1 cellular context compared by ENCODE assay signal in genomic region chr3:42032693-42033349, GRCh38.
TF ChIP-seq lines count a peak whose summit lies in the region.

No MANE protein-coding gene starts in this region.

TF ChIP-seq in HepG2, 621 proteins besides CTCF, POLR2A, EP300 and RAD21 (continued from another document and continues in another):
- TF ChIP-seq ZBED4 (CRISPR knock-in tag; IDR thresholded peaks at IDR 0.05; ENCODE audit: borderline replicate concordance): peak; percentile 8; the same call in 1 of the 2 replicates
- TF ChIP-seq JUN (CRISPR knock-in tag; IDR thresholded peaks at IDR 0.05): no peak
- TF ChIP-seq ZNF30 (CRISPR knock-in tag; IDR thresholded peaks at IDR 0.05): no peak
- no peak for TF ChIP-seq HDAC6 (IDR thresholded peaks at IDR 0.05; ENCODE audit: low read depth, low read length)
- peak; percentile 26; the same call in 1 of the 2 replicates for TF ChIP-seq ZBTB21 (CRISPR knock-in tag; IDR thresholded peaks at IDR 0.05)
- TF ChIP-seq NKX3-1 (CRISPR knock-in tag; IDR thresholded peaks at IDR 0.05): no peak
- TF ChIP-seq SRSF1 (optimal IDR thresholded peaks at IDR 0.05; ENCODE audit: low read depth, low read length): no peak
- TF ChIP-seq ZNF460 (CRISPR knock-in tag; IDR thresholded peaks at IDR 0.05; ENCODE audit: borderline replicate concordance): no peak; the same call in 1 of the 2 replicates
- peak; percentile 82; the same call in 1 of the 2 replicates for TF ChIP-seq ZNF614 (CRISPR knock-in tag; IDR thresholded peaks at IDR 0.05; ENCODE audit: borderline replicate concordance)
- TF ChIP-seq ZBTB49 (CRISPR knock-in tag; IDR thresholded peaks at IDR 0.05; ENCODE audit: borderline replicate concordance): no peak
- TF ChIP-seq ZFP90 (CRISPR knock-in tag; IDR thresholded peaks at IDR 0.05; ENCODE audit: borderline replicate concordance): no peak
- TF ChIP-seq ATF7-NPFF (CRISPR knock-in tag; IDR thresholded peaks at IDR 0.05; ENCODE audit: low read depth): no peak
- no peak for TF ChIP-seq MBNL3 (CRISPR knock-in tag; conservative IDR thresholded peaks at IDR 0.05)
- TF ChIP-seq RXRB (CRISPR knock-in tag; IDR thresholded peaks at IDR 0.05; ENCODE audit: borderline replicate concordance): peak; percentile 89
- TF ChIP-seq ZNF788 (CRISPR knock-in tag; IDR thresholded peaks at IDR 0.05; ENCODE audit: borderline replicate concordance): peak; percentile 81; the same call in 1 of the 2 replicates
- no peak for TF ChIP-seq DMTF1 (CRISPR knock-in tag; IDR thresholded peaks at IDR 0.05)
- TF ChIP-seq DNMT3B (CRISPR knock-in tag; conservative IDR thresholded peaks at IDR 0.05): no peak
- TF ChIP-seq SRF (IDR thresholded peaks at IDR 0.05; ENCODE audit: low read depth, low read length): no peak
- TF ChIP-seq PCBP1 (IDR thresholded peaks at IDR 0.05; ENCODE audit: borderline replicate concordance, low read depth, low read length): no peak
- TF ChIP-seq KDM5A (IDR thresholded peaks at IDR 0.05; ENCODE audit: borderline replicate concordance, low read length): no peak
- peak; percentile 54 for TF ChIP-seq ELF1 (CRISPR knock-in tag; IDR thresholded peaks at IDR 0.05)
- peak; percentile 64; the same call in 1 of the 2 replicates for TF ChIP-seq NFKBIZ (CRISPR knock-in tag; IDR thresholded peaks at IDR 0.05)
- no peak for TF ChIP-seq CENPBD1 (CRISPR knock-in tag; IDR thresholded peaks at IDR 0.05; ENCODE audit: borderline replicate concordance, low read depth)
- TF ChIP-seq ZBTB38 (CRISPR knock-in tag; IDR thresholded peaks at IDR 0.05): no peak; the same call in 1 of the 2 replicates
- no peak for TF ChIP-seq SP2 (CRISPR knock-in tag; IDR thresholded peaks at IDR 0.05)
- TF ChIP-seq NCOA1 (CRISPR knock-in tag; IDR thresholded peaks at IDR 0.05): no peak
- TF ChIP-seq CBX1 (IDR thresholded peaks at IDR 0.05; ENCODE audit: low read depth): no peak
- peak; percentile 42; the same call in 1 of the 2 replicates for TF ChIP-seq ARID3A (IDR thresholded peaks at IDR 0.05; ENCODE audit: low read depth, low read length)
- TF ChIP-seq PPARG (CRISPR knock-in tag; conservative IDR thresholded peaks at IDR 0.05): peak; percentile 55; the same call in 1 of the 2 replicates
- TF ChIP-seq MYC (CRISPR knock-in tag; IDR thresholded peaks at IDR 0.05; ENCODE audit: borderline replicate concordance): peak; percentile 79; the same call in 1 of the 2 replicates
- peak; percentile 68; the same call in 2 of the 3 replicates for TF ChIP-seq MXI1 (IDR thresholded peaks at IDR 0.05; ENCODE audit: borderline replicate concordance, low read depth, low read length)
- TF ChIP-seq ZXDC (CRISPR knock-in tag; IDR thresholded peaks at IDR 0.05): no peak
- TF ChIP-seq ETV5 (CRISPR knock-in tag; IDR thresholded peaks at IDR 0.05; ENCODE audit: borderline replicate concordance): peak; percentile 43; the same call in 1 of the 2 replicates
- no peak for TF ChIP-seq ZHX2 (IDR thresholded peaks at IDR 0.05; ENCODE audit: low read depth)
- TF ChIP-seq ZHX2 (CRISPR knock-in tag; IDR thresholded peaks at IDR 0.05; ENCODE audit: borderline replicate concordance): no peak; the same call in 1 of the 2 replicates
- no peak for TF ChIP-seq ARNT (IDR thresholded peaks at IDR 0.05)
- no peak for TF ChIP-seq PBX2 (CRISPR knock-in tag; IDR thresholded peaks at IDR 0.05)
- TF ChIP-seq DR1 (CRISPR knock-in tag; IDR thresholded peaks at IDR 0.05): no peak
- TF ChIP-seq EEA1 (CRISPR knock-in tag; IDR thresholded peaks at IDR 0.05; ENCODE audit: borderline replicate concordance): no peak
- TF ChIP-seq HDAC1 (CRISPR knock-in tag; IDR thresholded peaks at IDR 0.05): peak; percentile 71; the same call in 1 of the 2 replicates
- no peak for TF ChIP-seq CHD2 (IDR thresholded peaks at IDR 0.05; ENCODE audit: low read depth, low read length)
- no peak for TF ChIP-seq TMF1 (CRISPR knock-in tag; IDR thresholded peaks at IDR 0.05; ENCODE audit: low read depth)
- TF ChIP-seq ZNF569 (CRISPR knock-in tag; IDR thresholded peaks at IDR 0.05; ENCODE audit: borderline replicate concordance): no peak
- TF ChIP-seq SOX5 (CRISPR knock-in tag; IDR thresholded peaks at IDR 0.05; ENCODE audit: borderline replicate concordance): peak; percentile 89
